13 cellular contexts compared by ENCODE assay signal in the genomic region with DNA sequence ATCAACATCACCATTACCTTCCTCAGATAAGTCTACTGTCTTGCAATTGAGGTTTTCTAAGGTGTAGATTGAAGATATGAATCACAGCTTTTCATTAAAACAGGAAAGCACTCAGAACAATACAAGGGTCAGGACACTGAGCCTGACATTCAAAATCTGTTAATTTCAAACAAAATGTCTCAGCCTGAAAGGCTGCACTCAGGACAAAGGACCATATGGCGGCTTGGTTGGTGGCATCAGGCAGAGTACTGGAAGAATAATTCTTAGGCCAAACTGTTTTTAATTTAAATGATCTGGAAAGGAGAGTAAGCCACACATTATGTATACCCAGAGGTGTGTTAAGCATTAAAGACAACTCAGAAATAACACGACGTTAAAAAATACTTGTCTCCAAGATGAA.
DNase-seq lines count a peak whose midpoint lies in the region; ATAC-seq and TF ChIP-seq lines count a peak whose summit lies in the region.
"Had no signal": no experiment of that assay in that cellular context is flagged by ENCODE, and none has a peak within 500 bp of the region (broad histone marks: within the 10 kb centered on the region; RNA-seq: fewer than 3 reads in every experiment).

No MANE protein-coding gene starts in this region.

- in situ Hi-C loops in G401 (cut with HindIII; ENCODE audit: low sequenced_read_pairs), result no loop called here

- TF ChIP-seq CTCF in glutamatergic neuron (IDR thresholded peaks at IDR 0.05; ENCODE audit: partially characterized antibody, unreplicated experiment), result no peak

- no peaks in the 10 kb centered on the region for H3K27me3 Mint-ChIP-seq in glutamatergic neuron (ENCODE audit: unreplicated experiment)

- H3K27ac ChIP-seq in caudate nucleus (ENCODE audit: low read depth, low read length), result peak overlapping the region; percentile 63

- H3K36me3 Mint-ChIP-seq in glutamatergic neuron (ENCODE audit: unreplicated experiment), result peaks cover 4% of the 10 kb centered on the region
- H3K36me3 Mint-ChIP-seq: CD4-positive, alpha-beta memory T cell had no signal

- peaks cover 6% of the 10 kb centered on the region for H3K4me1 Mint-ChIP-seq in glutamatergic neuron (ENCODE audit: low read depth, unreplicated experiment)
- H3K4me1 Mint-ChIP-seq: CD4-positive, alpha-beta memory T cell had no signal

- peaks cover 2% of the 10 kb centered on the region for H3K9me3 Mint-ChIP-seq in glutamatergic neuron (ENCODE audit: unreplicated experiment)

- ATAC-seq in HG03378 (IDR thresholded peaks at IDR 0.05; ENCODE audit: unreplicated experiment), result no peak

- H3K4me3 Mint-ChIP-seq in glutamatergic neuron (ENCODE audit: unreplicated experiment), result no peak overlapping the region
- H3K4me3 Mint-ChIP-seq: CD4-positive, alpha-beta memory T cell; HFFc6 had no signal

- H3K27ac Mint-ChIP-seq in glutamatergic neuron (ENCODE audit: unreplicated experiment), result peak overlapping the region; percentile 5
- H3K27ac Mint-ChIP-seq: CD4-positive, alpha-beta memory T cell; HFFc6 had no signal

- peak; percentile 88 for DNase-seq in G401 (ENCODE audit: low spot score)
- DNase-seq in caudate nucleus (lab: John Stamatoyannopoulos, UW), result peak in 1 of 61 donors; percentile 49
- no peak for DNase-seq in glutamatergic neuron
- DNase-seq in SHP77 (lab: John Stamatoyannopoulos, UW), result no peak
- no peak for DNase-seq in NCI-H226
- DNase-seq: Calu3; CD4-positive, alpha-beta memory T cell; COR-L47; DMS53; DMS79 treated with DMSO at 0.1 percent for 48 hours; GOT3; HFFc6 had no signal
